Comparison of ENCODE assay signal across 22 cellular contexts in the genomic region with DNA sequence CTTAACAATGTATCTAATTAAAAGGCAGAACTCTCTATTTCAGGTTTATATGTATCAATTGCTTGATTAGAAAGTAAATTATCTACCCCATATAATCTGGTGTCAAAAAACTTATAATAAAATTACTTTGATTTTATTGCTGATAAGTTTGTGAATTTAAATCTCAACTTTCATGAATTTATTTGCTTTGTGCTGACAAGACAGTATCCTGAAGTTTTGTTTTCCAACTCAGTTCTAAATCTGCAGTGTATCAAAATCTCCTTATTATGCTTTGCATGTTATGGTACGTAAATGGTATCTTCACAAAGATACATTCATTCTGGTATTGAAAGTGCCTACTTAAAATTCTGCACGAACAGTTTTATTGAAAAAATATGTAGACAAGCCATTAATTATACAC.
"Had no signal": no experiment of that assay in that cellular context is flagged by ENCODE, and none has a peak within 500 bp of the region (broad histone marks: within the 10 kb centered on the region; RNA-seq: fewer than 3 reads in every experiment).

No MANE protein-coding gene starts in this region.

- DNase-seq: hippocampal formation; left colon; left lung; lower lobe of right lung; mammary epithelial cell; mesenchymal stem cell; naive thymus-derived CD8-positive, alpha-beta T cell; occipital lobe; spleen; stimulated activated CD4-positive, alpha-beta T cell treated with anti-CD3 and anti-CD28 coated beads, Interleukin-4, amount 100 ng/mL, for 24 hours; stimulated activated naive CD4-positive, alpha-beta T cell; tibial artery; trophoblast cell; upper lobe of right lung had no signal

- ATAC-seq: left colon; left lung; lower lobe of right lung; naive thymus-derived CD8-positive, alpha-beta T cell; sciatic nerve; stimulated activated effector memory CD8-positive, alpha-beta T cell treated with anti-CD3 and anti-CD28 coated beads, Interleukin-12 subunit alpha, Interleukin-12 subunit beta, amount 100 ng/mL, for 72 hours; upper lobe of right lung had no signal

- H3K9me3 ChIP-seq: left lung, lower lobe of right lung, right atrium auricular region, suprapubic skin, thoracic aorta, tibial artery, upper lobe of right lung had no signal

- H3K4me1 ChIP-seq: left lung, lower lobe of right lung, right atrium auricular region, spleen, suprapubic skin, tibial artery, upper lobe of right lung had no signal

- H3K27ac ChIP-seq: left lung, lower lobe of right lung, right atrium auricular region, skin epidermis, spleen, suprapubic skin, thoracic aorta, tibial artery, upper lobe of right lung had no signal

- H3K27me3 ChIP-seq: left lung, right atrium auricular region, spleen, suprapubic skin, tibial artery, upper lobe of right lung had no signal

- H3K4me3 ChIP-seq: left lung, lower lobe of right lung, right atrium auricular region, skin epidermis, spleen, suprapubic skin, thoracic aorta, tibial artery, upper lobe of right lung had no signal

- FAIRE-seq: keratinocyte, urothelium cell line had no signal

- H3K36me3 ChIP-seq: left lung, lower lobe of right lung, right atrium auricular region, spleen, suprapubic skin, thoracic aorta, tibial artery, upper lobe of right lung had no signal
